ENCODE assay signal across 8 cellular contexts in the genomic region with DNA sequence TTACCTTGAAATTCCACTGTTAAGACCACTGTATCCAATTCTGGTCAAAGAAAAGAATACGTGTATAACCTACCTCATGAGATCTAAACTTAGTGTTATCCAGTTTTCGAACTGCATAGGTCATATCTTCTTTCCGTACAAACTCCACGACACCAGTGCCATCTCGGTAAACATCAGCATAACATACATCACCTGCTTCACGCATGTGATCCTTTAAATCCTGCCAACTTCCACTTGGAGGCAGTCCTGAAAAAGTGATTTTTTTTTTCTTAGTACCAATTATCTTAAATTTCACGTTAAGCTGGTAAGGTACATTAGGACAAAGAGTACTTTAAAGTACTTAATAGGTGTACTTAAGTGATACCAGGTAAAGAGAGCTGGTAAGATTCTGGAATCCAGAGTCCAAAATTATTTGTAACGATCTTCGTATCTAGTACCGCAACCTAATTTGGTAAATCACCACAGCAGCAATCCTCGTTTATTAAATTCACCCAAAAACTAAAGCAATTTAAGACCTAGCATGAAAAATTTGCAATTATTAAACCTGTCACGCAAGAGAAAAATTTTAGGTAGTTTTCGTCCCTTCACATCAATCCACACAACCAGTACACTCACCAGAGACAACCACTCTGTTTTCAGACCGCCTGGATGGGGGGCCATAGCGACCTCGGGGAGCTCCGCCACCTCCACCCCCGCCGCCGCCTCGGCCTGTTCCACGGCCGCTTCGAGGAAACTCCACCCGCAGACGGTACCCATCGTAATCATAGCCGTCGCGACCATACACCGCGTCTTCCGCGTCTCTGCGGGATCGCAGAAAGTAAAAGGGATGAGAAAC. TPM values are rescaled to one million over a fixed set of nuclear protein-coding genes. Genes with fewer than 3 reads are reported as not detected.
A peak's percentile ranks its signal among the peaks of the same experiment; 100 is the strongest.
DNase-seq lines count a peak whose midpoint lies in the region; ATAC-seq, FAIRE-seq and TF ChIP-seq lines count a peak whose summit lies in the region.

No MANE protein-coding gene starts in this region.

- H3K4me1 ChIP-seq in PC-9 (replicated peaks; ENCODE audit: insufficient read depth) = peaks cover 38% of the 10 kb centered on the region
- peaks cover 56% of the 10 kb centered on the region for H3K4me1 ChIP-seq in psoas muscle

- no peak for DNase-seq in GM06990 (ENCODE audit: extremely low read depth, insufficient read length)
- no peak for DNase-seq in PC-9
- peak; percentile 31 to 48 for DNase-seq in erythroblast (lab: John Stamatoyannopoulos, UW)
- no peak for DNase-seq in psoas muscle
- DNase-seq in GM19239 (ENCODE audit: insufficient read length, low spot score) = no peak

- TF ChIP-seq CTCF in GM06990 (IDR thresholded peaks at IDR 0.05; ENCODE audit: insufficient read depth, low read length, poor library complexity, severe bottlenecking) (no peak), PC-9 (conservative IDR thresholded peaks at IDR 0.05) (no peak; the same call in 1 of the 2 replicates), psoas muscle (IDR thresholded peaks at IDR 0.05) (no peak)

- FAIRE-seq in GM19239 (lab: Jason Lieb, UNC) = no peak

- intact Hi-C loops in PC-9 (cut with micrococcal nuclease; ENCODE audit: unreplicated experiment) = loop anchor here (10.0 kb wide), 1 partner anchor 761 kb away; no protein-coding TSS in a partner anchor
- intact Hi-C loops in psoas muscle (cut with DNase I) = loop anchor here (5.0 kb wide), 3 partner anchors 76 to 111 kb away; a partner anchor contains a TSS

- 2 to 4% (median 3%) methylated on average over 36 of the region's 36 CpGs for WGBS in psoas muscle, 3 donors

- TF ChIP-seq POLR2A in erythroblast (IDR thresholded peaks at IDR 0.05; ENCODE audit: low read length) = peak; percentile 2

- peaks cover 6% of the 10 kb centered on the region for H3K36me3 ChIP-seq in GM06990 (ENCODE audit: control insufficient read depth, insufficient read depth, low read length)
- peaks cover 46% of the 10 kb centered on the region for H3K36me3 ChIP-seq in PC-9 (ENCODE audit: low read depth)
- H3K36me3 ChIP-seq in psoas muscle (ENCODE audit: insufficient read depth in 1 of 2, low read depth in 1 of 2) = peaks cover 13 to 53% of the 10 kb centered on the region in 2 donors

- H3K27ac ChIP-seq in PC-9 = peak overlapping the region; percentile 95
- H3K27ac ChIP-seq in psoas muscle = peak overlapping the region; percentile 97

- no peak overlapping the region for H2AFZ ChIP-seq in PC-9

- peak overlapping the region; percentile 97 for H3K4me2 ChIP-seq in PC-9

- no peaks in the 10 kb centered on the region for H3K9me2 ChIP-seq in PC-9 (ENCODE audit: insufficient read depth)

- peak in 2 of 4 donors; percentile 2 to 8 for ATAC-seq in psoas muscle
- ATAC-seq in GM18873 (IDR thresholded peaks at IDR 0.05; ENCODE audit: low FRiP score, unreplicated experiment) = no peak
- ATAC-seq in GM19452 (IDR thresholded peaks at IDR 0.05; ENCODE audit: unreplicated experiment) = no peak
- no peak for ATAC-seq in GM21447 (IDR thresholded peaks at IDR 0.05; ENCODE audit: unreplicated experiment)

- BruUV-seq in PC-9 (replicated peaks; lab: Mats Ljungman, UMichigan) = no TSS peak

- peaks cover 68% of the 10 kb centered on the region for H3K79me2 ChIP-seq in PC-9 (ENCODE audit: low read depth)

- H3K4me3 ChIP-seq in GM06990 (replicated peaks; ENCODE audit: low read depth, low read length) (peak overlapping the region; percentile 80), PC-9 (peak overlapping the region; percentile 95), psoas muscle (peak overlapping the region; percentile 98)

- H3F3A ChIP-seq in PC-9 (ENCODE audit: insufficient read depth, low read depth) = peaks cover 65% of the 10 kb centered on the region

- CTCF ChIA-PET in PC-9 (lab: Charles Lee) = interaction anchor here (0.6 to 1.3 kb wide), 4 partner anchors 10 to 312 kb away, joined by 3 to 5 read pairs (median 4); no protein-coding TSS in a partner anchor

- H3K27me3 ChIP-seq in GM06990 (replicated peaks; ENCODE audit: control insufficient read depth, insufficient read depth, low read length) (no peaks in the 10 kb centered on the region), PC-9 (ENCODE audit: insufficient read depth, low read depth) (no peaks in the 10 kb centered on the region), psoas muscle (ENCODE audit: insufficient read depth in 3 of 3, low read length in 2 of 3) (no peaks in the 10 kb centered on the region)

- H3K9me3 ChIP-seq in PC-9 (ENCODE audit: insufficient read depth, low read depth) (no peaks in the 10 kb centered on the region), psoas muscle (no peaks in the 10 kb centered on the region)

- POLR2A ChIA-PET in PC-9 (lab: Charles Lee; ENCODE audit: unreplicated experiment) = interaction anchor here (0.6 to 1.3 kb wide), 3 partner anchors 53 to 184 kb away, joined by 3 to 6 read pairs (median 6); no protein-coding TSS in a partner anchor

- H4K20me1 ChIP-seq in PC-9 (ENCODE audit: insufficient read depth) = peaks cover 53% of the 10 kb centered on the region

RNA-seq across cellular contexts. Expression of a gene that starts 1.1 kb away (rescaled TPM):
- 210 and 278 TPM in 2 replicates for total RNA-seq in PC-9 (2021)
- total RNA-seq in psoas muscle = 100 to 1,000 TPM in 2 of 4 donors, 10 to 100 TPM in 2; 71.2 to 141 (median 100) TPM
- polyA plus RNA-seq in psoas muscle = 100 to 1,000 TPM in 1 of 3 donors, 10 to 100 TPM in 2; 61.2 to 128 (median 93.7) TPM

RNA-seq across cellular contexts. Expression of a gene that starts 17.9 kb away (rescaled TPM):
- total RNA-seq in PC-9 (2021) (29.9 and 50.9 TPM in 2 replicates), psoas muscle (10 to 100 TPM; 45.7 to 92.5 (median 70.7) TPM)
- 10 to 100 TPM; 30.6 to 50.5 (median 36.6) TPM for polyA plus RNA-seq in psoas muscle

RNA-seq across cellular contexts. Expression of a gene that starts 50.7 kb away (rescaled TPM):
- 60.7 and 61.4 TPM in 2 replicates for total RNA-seq in PC-9 (2021)
- 10 to 100 TPM; 31.1 to 67.2 (median 47.4) TPM for total RNA-seq in psoas muscle
- polyA plus RNA-seq in psoas muscle = 10 to 100 TPM; 28.0 to 56.5 (median 46.4) TPM

Comparison
In these comparisons a context has a peak if more than half of its experiments do, and no peak if none do; other contexts are left out.
1. DNase-seq: peak in erythroblast (2 of 2); none in GM06990 (single experiment), PC-9 (0 of 2), psoas muscle (0 of 2) and GM19239 (single experiment).
2. Peak in every context shown above with its lines, with median percentiles within 50 percentile points of each other: H3K4me3 ChIP-seq.